8 cellular contexts compared by ENCODE assay signal in genomic region chr9:35102769-35103659, GRCh38. TPM values are rescaled to one million over a fixed set of nuclear protein-coding genes. Genes with fewer than 3 reads are reported as not detected.
DNase-seq lines count a peak whose midpoint lies in the region; ATAC-seq, FAIRE-seq and TF ChIP-seq lines count a peak whose summit lies in the region.

A gene with protein sequence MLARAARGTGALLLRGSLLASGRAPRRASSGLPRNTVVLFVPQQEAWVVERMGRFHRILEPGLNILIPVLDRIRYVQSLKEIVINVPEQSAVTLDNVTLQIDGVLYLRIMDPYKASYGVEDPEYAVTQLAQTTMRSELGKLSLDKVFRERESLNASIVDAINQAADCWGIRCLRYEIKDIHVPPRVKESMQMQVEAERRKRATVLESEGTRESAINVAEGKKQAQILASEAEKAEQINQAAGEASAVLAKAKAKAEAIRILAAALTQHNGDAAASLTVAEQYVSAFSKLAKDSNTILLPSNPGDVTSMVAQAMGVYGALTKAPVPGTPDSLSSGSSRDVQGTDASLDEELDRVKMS (minus strand): TSS chr9:35103131. CDS start chr9:35103094, 37 bp downstream.

- peak within 1 kb of the TSS; percentile 96 for H2BK5ac ChIP-seq in H1 (ENCODE audit: low read depth, low read length)

- H3K79me1 ChIP-seq in H1 (ENCODE audit: low read depth, low read length), result peaks cover 7% of the 10 kb centered on the region

- H3K56ac ChIP-seq in H1 (replicated peaks; ENCODE audit: insufficient read length, low read depth, low read length), result peak within 1 kb of the TSS; percentile 4

- no peak within 1 kb of the TSS for H3K4ac ChIP-seq in H1 (replicated peaks; ENCODE audit: insufficient read length, low read depth, low read length)

- no peak for TF ChIP-seq CTCF in H1 (IDR thresholded peaks at IDR 0.05; ENCODE audit: control extremely low read depth in 1 of 3, insufficient read depth in 1 of 3, low read depth in 1 of 3, low read length in 3 of 3)

- TF ChIP-seq POLR2A in H1 (IDR thresholded peaks at IDR 0.05; ENCODE audit: control extremely low read depth in 1 of 2, low read depth in 2 of 2, low read length in 2 of 2), result peak; percentile 79 to 85

- no peak within 1 kb of the TSS for H3K14ac ChIP-seq in H1 (ENCODE audit: insufficient read length)

- peaks cover 10% of the 10 kb centered on the region for H3K23me2 ChIP-seq in H1 (ENCODE audit: low read depth, low read length)

- peaks cover 23% of the 10 kb centered on the region for H3K4me1 Mint-ChIP-seq in memory B cell

- POLR2A ChIA-PET in H1 (lab: Charles Lee; ENCODE audit: partially characterized antibody), result interaction anchor here (0.7 to 17.4 kb wide), 25 partner anchors 8 to 624 kb away, joined by 3 to 440 read pairs (median 4); partner anchors contain the start of genes ATOSB, CCDC107, DNAJB5 and FANCG

- H3K79me2 ChIP-seq in H1 (ENCODE audit: control insufficient read depth in 1 of 2, insufficient read depth in 2 of 2, low read length in 2 of 2), result peaks cover 0 to 16% of the 10 kb centered on the region in 2 experiments; a peak in 2 of 4 replicates

- peak within 1 kb of the TSS; percentile 85 to 94 (median 90) for H3K9ac ChIP-seq in H1 (replicated peaks in 1 of 4; ENCODE audit: extremely low read depth in 1 of 4, low read depth in 3 of 4, low read length in 3 of 4)

- no peak for TF ChIP-seq RAD21 in H1 (IDR thresholded peaks at IDR 0.05 in 1 of 2, conservative IDR thresholded peaks at IDR 0.05 in 1 of 2; ENCODE audit: low read depth in 2 of 2, low read length in 2 of 2)

- peaks cover 0 to 17% (median 6%) of the 10 kb centered on the region in 4 experiments; a peak in 5 of 7 replicates for H3K4me1 ChIP-seq in H1 (replicated peaks in 1 of 4; ENCODE audit: control insufficient read depth in 3 of 4, insufficient read depth in 4 of 4, low read length in 3 of 4)

- H3K9me3 Mint-ChIP-seq in memory B cell, result no peaks in the 10 kb centered on the region

- peak within 1 kb of the TSS; percentile 90 for H2AFZ ChIP-seq in H1 (ENCODE audit: low read length)

- H3K23ac ChIP-seq in H1 (ENCODE audit: insufficient read length), result no peak within 1 kb of the TSS

- H3K4me3 ChIP-seq in H1 (ENCODE audit: extremely low read depth in 1 of 4, insufficient read depth in 2 of 4, low read depth in 3 of 4, low read length in 4 of 4), result peak within 1 kb of the TSS; percentile 71 to 99 (median 98)

- H3K36me3 ChIP-seq in H1 (ENCODE audit: control insufficient read depth in 2 of 4, insufficient read depth in 4 of 4, low read length in 3 of 4), result peaks cover 9 to 24% (median 18%) of the 10 kb centered on the region in 4 experiments

- H4K91ac ChIP-seq in H1 (replicated peaks; ENCODE audit: insufficient read length, low read length), result no peak within 1 kb of the TSS

- peak within 1 kb of the TSS; percentile 82 for H2AK5ac ChIP-seq in H1 (ENCODE audit: low read depth, low read length)

- H3K4me3 Mint-ChIP-seq in memory B cell, result peak within 1 kb of the TSS; percentile 84

- FAIRE-seq in H1 (lab: Jason Lieb, UNC), result peak; percentile 91

- peak within 1 kb of the TSS; percentile 98 for H3K27ac Mint-ChIP-seq in memory B cell

- no peaks in the 10 kb centered on the region for H3K27me3 ChIP-seq in H1 (replicated peaks in 1 of 4; ENCODE audit: control insufficient read depth in 3 of 4, extremely low read depth in 1 of 4, insufficient read depth in 3 of 4, low read length in 3 of 4)

- DNase-seq in COLO668 (lab: John Stamatoyannopoulos, UW; ENCODE audit: unreplicated experiment) (peak; percentile 93), HT1080 (ENCODE audit: low read depth) (peak; percentile 95), NOMO-1 treated with DMSO at 0.1 percent for 48 hours (lab: John Stamatoyannopoulos, UW; ENCODE audit: unreplicated experiment) (peak; percentile 99), H1 (ENCODE audit: low read depth in 1 of 2, low spot score in 2 of 2) (peak; percentile 89 to 91), memory B cell (ENCODE audit: low spot score in 2 of 2) (peak; percentile 77 to 88)
- peak; percentile 80 to 89 for DNase-seq in activated CD8-positive, alpha-beta memory T cell treated with anti-CD3 and anti-CD28 coated beads for 4 hours (ENCODE audit: low read depth in 2 of 2)
- peak; percentile 82 for DNase-seq in stimulated activated CD8-positive, alpha-beta memory T cell treated with anti-CD3 and anti-CD28 coated beads, Interleukin-12 subunit alpha, Interleukin-12 subunit beta, amount 100 ng/mL, for 24 hours (ENCODE audit: extremely low read depth)

- 1% methylated on average over 56 of the region's 57 CpGs; no CpG with 5 or more reads in 1 of the 2 experiments for WGBS in H1 (ENCODE audit: extremely low coverage in 1 of 2, insufficient coverage in 1 of 2, insufficient read length in 1 of 2, insufficient replicate concordance in 2 of 2, low coverage in 1 of 2, low lambda C conversion rate in 2 of 2, missing lambda C conversion rate in 1 of 2), 2 experiments

- peak within 1 kb of the TSS; percentile 96 for H3K27ac ChIP-seq in H1 (ENCODE audit: low read depth, low read length)

- peak within 1 kb of the TSS; percentile 35; the same call in 1 of the 2 replicates for H2BK12ac ChIP-seq in H1 (ENCODE audit: low read depth, low read length)

- peak within 1 kb of the TSS; percentile 75 to 100 for H3K4me2 ChIP-seq in H1 (ENCODE audit: insufficient read depth in 1 of 2, low read depth in 2 of 2, low read length in 2 of 2)

- H3K9me3 ChIP-seq in H1 (ENCODE audit: insufficient read depth in 2 of 2, low read depth in 1 of 2, low read length in 1 of 2), result no peaks in the 10 kb centered on the region

- peak within 1 kb of the TSS; percentile 94 for H4K8ac ChIP-seq in H1 (ENCODE audit: extremely low read depth, insufficient read depth, low read length)

- H2BK20ac ChIP-seq in H1 (ENCODE audit: low read length), result no peak within 1 kb of the TSS

- H3K36me3 Mint-ChIP-seq in memory B cell, result peaks cover 15% of the 10 kb centered on the region

- no peaks in the 10 kb centered on the region for H3K27me3 Mint-ChIP-seq in memory B cell

- H4K20me1 ChIP-seq in H1 (replicated peaks in 1 of 2; ENCODE audit: control insufficient read depth in 1 of 2, insufficient read depth in 2 of 2, low read length in 2 of 2), result peaks cover 0 to 3% of the 10 kb centered on the region in 2 experiments

- CTCF ChIA-PET in H1 (lab: Charles Lee; ENCODE audit: partially characterized antibody), result interaction anchor here (0.6 to 1.7 kb wide), 11 partner anchors 9 to 204 kb away, joined by 3 to 7 read pairs (median 4); partner anchors contain the start of genes ATOSB and DNAJB5

- peak within 1 kb of the TSS; percentile 85; the same call in 1 of the 2 replicates for H3K18ac ChIP-seq in H1 (ENCODE audit: extremely low read depth, low read length)

- peak; percentile 91 for ATAC-seq in GM21360 (IDR thresholded peaks at IDR 0.05; ENCODE audit: unreplicated experiment)
- peak; percentile 97 for ATAC-seq in memory B cell (ENCODE audit: low read depth)

- no peak; a peak in 1 of 3 replicates for TF ChIP-seq EP300 in H1 (IDR thresholded peaks at IDR 0.05; ENCODE audit: borderline replicate concordance in 1 of 2, low read depth in 2 of 2, low read length in 2 of 2)

- no peak within 1 kb of the TSS for H2BK120ac ChIP-seq in H1 (replicated peaks; ENCODE audit: low read depth, low read length)

- no peak within 1 kb of the TSS for H2BK15ac ChIP-seq in H1 (ENCODE audit: low read length)

- peak within 1 kb of the TSS; percentile 8 for H4K5ac ChIP-seq in H1 (ENCODE audit: insufficient read length, low read depth, low read length)

TF ChIP-seq in H1, 55 proteins besides CTCF, POLR2A, EP300 and RAD21 (continues in another document):
- TF ChIP-seq RBBP5 (IDR thresholded peaks at IDR 0.05; ENCODE audit: borderline replicate concordance, low read depth, low read length) (no peak), KDM5A (IDR thresholded peaks at IDR 0.05; ENCODE audit: low read length) (peak; percentile 89), ASH2L (IDR thresholded peaks at IDR 0.05; ENCODE audit: low read length) (peak; percentile 76), TBP (IDR thresholded peaks at IDR 0.05; ENCODE audit: low read depth, low read length) (peak; percentile 94), GTF2F1 (IDR thresholded peaks at IDR 0.05; ENCODE audit: borderline replicate concordance, low read depth, low read length) (peak; percentile 68; the same call in 1 of the 2 replicates), ZNF274 (IDR thresholded peaks at IDR 0.05; ENCODE audit: borderline replicate concordance, extremely low read depth, low read length) (no peak), NRF1 (IDR thresholded peaks at IDR 0.05; ENCODE audit: low read depth, low read length) (no peak), SIX5 (IDR thresholded peaks at IDR 0.05; ENCODE audit: low read depth, low read length) (peak; percentile 17; the same call in 1 of the 2 replicates), GABPA (IDR thresholded peaks at IDR 0.05; ENCODE audit: borderline replicate concordance, insufficient read depth, low read length) (peak; percentile 99)
- TF ChIP-seq, protein P1, sequence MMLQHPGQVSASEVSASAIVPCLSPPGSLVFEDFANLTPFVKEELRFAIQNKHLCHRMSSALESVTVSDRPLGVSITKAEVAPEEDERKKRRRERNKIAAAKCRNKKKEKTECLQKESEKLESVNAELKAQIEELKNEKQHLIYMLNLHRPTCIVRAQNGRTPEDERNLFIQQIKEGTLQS (IDR thresholded peaks at IDR 0.05; ENCODE audit: insufficient read depth, low read depth, low read length), result no peak
- TF ChIP-seq, protein P2, sequence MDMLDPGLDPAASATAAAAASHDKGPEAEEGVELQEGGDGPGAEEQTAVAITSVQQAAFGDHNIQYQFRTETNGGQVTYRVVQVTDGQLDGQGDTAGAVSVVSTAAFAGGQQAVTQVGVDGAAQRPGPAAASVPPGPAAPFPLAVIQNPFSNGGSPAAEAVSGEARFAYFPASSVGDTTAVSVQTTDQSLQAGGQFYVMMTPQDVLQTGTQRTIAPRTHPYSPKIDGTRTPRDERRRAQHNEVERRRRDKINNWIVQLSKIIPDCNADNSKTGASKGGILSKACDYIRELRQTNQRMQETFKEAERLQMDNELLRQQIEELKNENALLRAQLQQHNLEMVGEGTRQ (IDR thresholded peaks at IDR 0.05; ENCODE audit: low read length), result 0 out of 2 replicates have a peak, but pooled peaks have one; percentile 3

RNA-seq across cellular contexts. Expression of the gene that starts here (rescaled TPM):
- total RNA-seq in HT1080 (2014; rRNA removed; shearing (Covaris generic)), result 286 and 296 TPM in 2 replicates
- polyA plus RNA-seq in HT1080 (2015; cell fraction: cytosol; rRNA removed), result 237 and 268 TPM in 2 replicates
- 125 and 128 TPM in 2 replicates for polyA plus RNA-seq in HT1080 (2015; cell fraction: nucleus; rRNA removed)
- 203 and 208 TPM in 2 replicates for total RNA-seq in H1 (2021; fragmentation: NEBNext Ultra II Directional; extraction: Animal tissue kit (Norgen Biotek cat#: 25700))
- polyA plus RNA-seq in H1 (2011; rRNA removed), result 256 and 269 TPM in 2 replicates
- 254 TPM for polyA plus RNA-seq in H1 (2011; cell fraction: cytosol; rRNA removed)
- 316 TPM for polyA plus RNA-seq in H1 (2011; cell fraction: nucleus; rRNA removed)
- 188 to 219 TPM (median 214 TPM) in 4 replicates for polyA plus RNA-seq in H1 (2012, experiment 1 of 2)
- polyA plus RNA-seq in H1 (2012, experiment 2 of 2), result 232 TPM
- 147 TPM for polyA plus RNA-seq in H1 (2013, experiment 1 of 2)
- polyA plus RNA-seq in H1 (2013, experiment 2 of 2), result 151 TPM
- polyA minus RNA-seq in H1 (2011; rRNA and poly(A)+ RNA removed), result 168 and 177 TPM in 2 replicates
- 55.6 TPM for polyA minus RNA-seq in H1 (2011; cell fraction: cytosol; rRNA and poly(A)+ RNA removed)
- polyA minus RNA-seq in H1 (2011; cell fraction: nucleus; rRNA and poly(A)+ RNA removed), result 74.0 TPM

Comparison
In these comparisons a context has a peak if more than half of its experiments do, and no peak if none do; other contexts are left out.
1. Peak in every context shown above with its lines: DNase-seq, ATAC-seq, H3K4me3 ChIP-seq and H3K27ac ChIP-seq.